Comparison of ENCODE assay signal across 27 cellular contexts in the genomic region with DNA sequence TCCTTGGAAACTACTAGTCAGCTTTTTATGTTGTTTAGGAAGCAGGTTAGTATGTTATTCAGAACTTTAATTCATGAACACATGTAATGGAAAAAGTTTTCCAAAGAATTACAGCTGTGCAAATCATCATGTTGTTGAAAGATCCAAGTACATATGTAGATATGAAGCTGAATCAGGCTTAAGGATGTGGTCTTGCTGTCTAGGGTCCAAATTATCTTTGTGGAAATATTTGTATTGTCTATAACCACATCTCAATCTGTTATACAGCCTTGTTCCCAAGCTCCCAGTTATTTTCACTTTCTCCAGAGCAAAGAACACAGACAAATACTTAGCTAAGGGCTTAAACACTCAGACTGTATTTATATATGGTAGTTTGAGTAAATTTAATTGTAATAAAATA.
"Had no signal": no experiment of that assay in that cellular context is flagged by ENCODE, and none has a peak within 500 bp of the region (broad histone marks: within the 10 kb centered on the region; RNA-seq: fewer than 3 reads in every experiment).

No MANE protein-coding gene starts in this region.

- H3K27ac Mint-ChIP-seq: activated CD4-positive, alpha-beta T cell treated with anti-CD3 and anti-CD28 coated beads, Interleukin-2, amount 10 ng/mL, durations not matched to agents 24 days and 14 days; activated CD8-positive, alpha-beta memory T cell treated with anti-CD3 and anti-CD28 coated beads, Interleukin-2, amount 10 ng/mL, durations not matched to agents 7 days and 5 days; activated naive CD4-positive, alpha-beta T cell treated with anti-CD3 and anti-CD28 coated beads, Interleukin-2, amount 50 U/mL, for 72 hours; activated naive CD8-positive, alpha-beta T cell treated with anti-CD3 and anti-CD28 coated beads, Interleukin-2, amount 50 U/mL, for 24 hours; activated T-cell treated with anti-CD3 and anti-CD28 coated beads, Interleukin-2, amount 50 U/mL, for 24 hours; activated T-helper 1 cell treated with anti-CD3 and anti-CD28 coated beads, Interleukin-12 subunit alpha, Interleukin-12 subunit beta, Interleukin-2, Interleukin-4 antibody, amounts not matched to agents 30 ng/mL and 10 ng/mL and 1 ng/mL, durations not matched to agents 14 hours and 24 hours and 36 hours; T-helper 1 cell treated with Interleukin-12 subunit alpha and Interleukin-12 subunit beta and Interleukin-4 antibody, amounts not matched to agents 30 μg/mL and 1 μg/mL, for 36 hours; WTC11 had no signal

- H3K9me3 Mint-ChIP-seq: activated CD4-positive, alpha-beta T cell treated with anti-CD3 and anti-CD28 coated beads, Interleukin-2, amount 10 ng/mL, durations not matched to agents 24 days and 14 days; activated naive CD4-positive, alpha-beta T cell treated with anti-CD3 and anti-CD28 coated beads, Interleukin-2, amount 50 U/mL, for 72 hours; activated naive CD8-positive, alpha-beta T cell treated with anti-CD3 and anti-CD28 coated beads, Interleukin-2, amount 50 U/mL, for 24 hours; activated T-cell treated with anti-CD3 and anti-CD28 coated beads, Interleukin-2, amount 50 U/mL, for 24 hours; activated T-helper 1 cell treated with anti-CD3 and anti-CD28 coated beads, Interleukin-12 subunit alpha, Interleukin-12 subunit beta, Interleukin-2, Interleukin-4 antibody, amounts not matched to agents 30 ng/mL and 10 ng/mL and 1 ng/mL, durations not matched to agents 14 hours and 24 hours and 36 hours; T-helper 1 cell treated with Interleukin-12 subunit alpha and Interleukin-12 subunit beta and Interleukin-4 antibody, amounts not matched to agents 30 μg/mL and 1 μg/mL, for 36 hours had no signal

- ATAC-seq: activated CD8-positive, alpha-beta memory T cell treated with anti-CD3 and anti-CD28 coated beads, Interleukin-2, amount 10 ng/mL, durations not matched to agents 7 days and 5 days; activated naive CD4-positive, alpha-beta T cell treated with anti-CD3 and anti-CD28 coated beads, Interleukin-2, amount 50 U/mL, for 72 hours; activated naive CD8-positive, alpha-beta T cell treated with anti-CD3 and anti-CD28 coated beads, Interleukin-2, amount 50 U/mL, for 24 hours; SK-N-SH treated with all-trans-retinoic acid at 6 μM for 48 hours; WTC11 had no signal

- H3K27ac ChIP-seq: SJSA1 had no signal

- H3K4me1 ChIP-seq: SJSA1 had no signal

- H3K4me1 Mint-ChIP-seq: activated CD8-positive, alpha-beta memory T cell treated with anti-CD3 and anti-CD28 coated beads, Interleukin-2, amount 10 ng/mL, durations not matched to agents 7 days and 5 days; activated naive CD8-positive, alpha-beta T cell treated with anti-CD3 and anti-CD28 coated beads, Interleukin-2, amount 50 U/mL, for 24 hours had no signal

- H3K27me3 ChIP-seq: SJSA1 had no signal

- H3K4me3 Mint-ChIP-seq: activated CD4-positive, alpha-beta T cell treated with anti-CD3 and anti-CD28 coated beads, Interleukin-2, amount 10 ng/mL, durations not matched to agents 24 days and 14 days; activated CD8-positive, alpha-beta memory T cell treated with anti-CD3 and anti-CD28 coated beads, Interleukin-2, amount 10 ng/mL, durations not matched to agents 7 days and 5 days; activated naive CD8-positive, alpha-beta T cell treated with anti-CD3 and anti-CD28 coated beads, Interleukin-2, amount 50 U/mL, for 24 hours; activated T-cell treated with anti-CD3 and anti-CD28 coated beads, Interleukin-2, amount 50 U/mL, for 24 hours; activated T-helper 1 cell treated with anti-CD3 and anti-CD28 coated beads, Interleukin-12 subunit alpha, Interleukin-12 subunit beta, Interleukin-2, Interleukin-4 antibody, amounts not matched to agents 30 ng/mL and 10 ng/mL and 1 ng/mL, durations not matched to agents 14 hours and 24 hours and 36 hours; T-helper 1 cell treated with Interleukin-12 subunit alpha and Interleukin-12 subunit beta and Interleukin-4 antibody, amounts not matched to agents 30 μg/mL and 1 μg/mL, for 36 hours; WTC11 had no signal

- H3K36me3 Mint-ChIP-seq: activated CD8-positive, alpha-beta memory T cell treated with anti-CD3 and anti-CD28 coated beads, Interleukin-2, amount 10 ng/mL, durations not matched to agents 7 days and 5 days; activated naive CD4-positive, alpha-beta T cell treated with anti-CD3 and anti-CD28 coated beads, Interleukin-2, amount 50 U/mL, for 72 hours had no signal

- H3K36me3 ChIP-seq: SJSA1 had no signal

- DNase-seq: activated CD4-positive, alpha-beta T cell treated with anti-CD3 and anti-CD28 coated beads, Interleukin-2, amount 10 ng/mL, durations not matched to agents 24 days and 14 days; activated CD4-positive, alpha-beta T cell treated with anti-CD3 and anti-CD28 coated beads, Interleukin-2, amount 50 U/mL, for 48 hours; activated CD4-positive, CD25-positive, alpha-beta regulatory T cell treated with anti-CD3 and anti-CD28 coated beads, Interleukin-2, amount 50 U/mL, for 72 hours; activated CD8-positive, alpha-beta memory T cell treated with anti-CD3 and anti-CD28 coated beads, Interleukin-2, amount 10 ng/mL, durations not matched to agents 7 days and 5 days; activated effector memory CD4-positive, alpha-beta T cell treated with Interleukin-2 at 50 U/mL for 16 hours; activated naive CD4-positive, alpha-beta T cell; activated naive CD8-positive, alpha-beta T cell treated with anti-CD3 and anti-CD28 coated beads, Interleukin-2, amount 50 U/mL, for 24 hours; activated T-cell treated with anti-CD3 and anti-CD28 coated beads, Interleukin-2, amount 50 U/mL, for 24 hours; amygdala; caudate nucleus; Karpas-422; MM.1S; NCI-H1105; NCI-H1436 treated with DMSO at 0.1 percent for 48 hours; NCI-H187 treated with DMSO at 0.1 percent for 48 hours; NCI-H2171; NCI-H2227 treated with DMSO at 0.1 percent for 48 hours; NCI-H526 treated with DMSO at 0.1 percent for 48 hours; NCI-H82; NK-92 treated with Interleukin-12 subunit alpha and Interleukin-12 subunit beta, amount 100 ng/mL, for 24 hours; SHP77 had no signal

- H3K9me3 ChIP-seq: SJSA1 had no signal

- H3K4me3 ChIP-seq: SJSA1 had no signal

- H3K27me3 Mint-ChIP-seq: activated CD8-positive, alpha-beta memory T cell treated with anti-CD3 and anti-CD28 coated beads, Interleukin-2, amount 10 ng/mL, durations not matched to agents 7 days and 5 days had no signal
